In genomic region chr5:13878357-13878756, GRCh38 we compare ENCODE assay signal across 15 cellular contexts.
"Had no signal": no experiment of that assay in that cellular context is flagged by ENCODE, and none has a peak within 500 bp of the region (broad histone marks: within the 10 kb centered on the region; RNA-seq: fewer than 3 reads in every experiment).

No MANE protein-coding gene starts in this region.

- H3K4me3 Mint-ChIP-seq: activated CD4-positive, alpha-beta memory T cell treated with anti-CD3 and anti-CD28 coated beads for 36 hours; activated naive CD8-positive, alpha-beta T cell treated with anti-CD3 and anti-CD28 coated beads, Interleukin-2, amount 10 ng/mL, durations not matched to agents 7 days and 5 days; memory B cell; nephron; stimulated activated naive CD8-positive, alpha-beta T cell treated with anti-CD3 and anti-CD28 coated beads, Interleukin-15, Interleukin-2, amounts not matched to agents 100 ng/mL and 50 ng/mL, for 24 hours had no signal

- ATAC-seq: left lobe of liver, psoas muscle, sciatic nerve had no signal

- H3K4me1 Mint-ChIP-seq: activated naive CD8-positive, alpha-beta T cell treated with anti-CD3 and anti-CD28 coated beads, Interleukin-2, amount 10 ng/mL, durations not matched to agents 7 days and 5 days; memory B cell; nephron had no signal

- H3K36me3 ChIP-seq: ascending aorta, esophagus muscularis mucosa, upper lobe of left lung had no signal

- H3K4me3 ChIP-seq: ascending aorta, dorsolateral prefrontal cortex, esophagus muscularis mucosa, psoas muscle, upper lobe of left lung had no signal

- H3K27ac Mint-ChIP-seq: activated CD4-positive, alpha-beta memory T cell treated with anti-CD3 and anti-CD28 coated beads for 36 hours; activated naive CD8-positive, alpha-beta T cell treated with anti-CD3 and anti-CD28 coated beads, Interleukin-2, amount 10 ng/mL, durations not matched to agents 7 days and 5 days; memory B cell; nephron; stimulated activated naive CD8-positive, alpha-beta T cell treated with anti-CD3 and anti-CD28 coated beads, Interleukin-15, Interleukin-2, amounts not matched to agents 100 ng/mL and 50 ng/mL, for 24 hours had no signal

- H3K36me3 Mint-ChIP-seq: activated CD4-positive, alpha-beta memory T cell treated with anti-CD3 and anti-CD28 coated beads for 36 hours; activated naive CD8-positive, alpha-beta T cell treated with anti-CD3 and anti-CD28 coated beads, Interleukin-2, amount 10 ng/mL, durations not matched to agents 7 days and 5 days; memory B cell had no signal

- H3K27ac ChIP-seq: ascending aorta, dorsolateral prefrontal cortex, esophagus muscularis mucosa, psoas muscle, upper lobe of left lung had no signal

- H3K27me3 ChIP-seq: ascending aorta, dorsolateral prefrontal cortex, esophagus muscularis mucosa, upper lobe of left lung had no signal

- H3K4me1 ChIP-seq: ascending aorta, esophagus muscularis mucosa, psoas muscle, upper lobe of left lung had no signal

- DNase-seq: activated CD4-positive, alpha-beta memory T cell treated with anti-CD3 and anti-CD28 coated beads for 36 hours; activated gamma-delta T cell treated with Interleukin-2 at 50 U/mL for 16 hours; activated naive CD8-positive, alpha-beta T cell treated with anti-CD3 and anti-CD28 coated beads, Interleukin-2, amount 10 ng/mL, durations not matched to agents 7 days and 5 days; activated T-cell treated with anti-CD3 and anti-CD28 coated beads, Interleukin-2, amount 50 U/mL, for 48 hours; dorsolateral prefrontal cortex; psoas muscle; stimulated activated CD4-positive, alpha-beta T cell treated with anti-CD3 and anti-CD28 coated beads, Interleukin-2, amount 100 ng/mL, for 24 hours; upper lobe of left lung had no signal

- H3K27me3 Mint-ChIP-seq: activated CD4-positive, alpha-beta memory T cell treated with anti-CD3 and anti-CD28 coated beads for 36 hours; activated naive CD8-positive, alpha-beta T cell treated with anti-CD3 and anti-CD28 coated beads, Interleukin-2, amount 10 ng/mL, durations not matched to agents 7 days and 5 days; memory B cell; stimulated activated naive CD8-positive, alpha-beta T cell treated with anti-CD3 and anti-CD28 coated beads, Interleukin-15, Interleukin-2, amounts not matched to agents 100 ng/mL and 50 ng/mL, for 24 hours had no signal
